In the genomic region with DNA sequence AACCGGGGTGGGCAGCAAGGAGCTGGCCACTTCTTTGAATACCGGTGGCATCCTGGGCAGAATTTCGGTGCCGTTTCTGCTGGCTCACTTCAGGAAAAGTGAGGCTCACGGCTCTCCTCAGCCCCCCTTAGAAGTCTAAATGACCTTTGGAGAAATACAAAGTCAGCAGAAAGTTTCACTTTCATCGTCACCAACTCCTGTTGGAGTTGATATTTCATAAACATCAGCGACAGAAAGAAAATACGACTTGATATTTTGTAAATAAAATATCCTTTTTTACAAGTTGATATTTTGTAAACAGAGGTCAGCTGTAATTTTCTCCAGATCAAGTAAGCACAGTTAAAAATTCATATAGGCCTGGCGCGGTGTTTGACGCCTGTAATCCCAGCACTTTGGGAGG, we compare ENCODE assay signal across 7 cellular contexts. TPM values are rescaled to one million over a fixed set of nuclear protein-coding genes. Genes with fewer than 3 reads are reported as not detected.
A peak's percentile ranks its signal among the peaks of the same experiment; 100 is the strongest.
DNase-seq lines count a peak whose midpoint lies in the region; FAIRE-seq and TF ChIP-seq lines count a peak whose summit lies in the region.

No MANE protein-coding gene starts in this region.

- H3K36me3 ChIP-seq in HUES6 (ENCODE audit: control insufficient read depth, insufficient read depth, low read length) (peaks cover 41% of the 10 kb centered on the region), keratinocyte (ENCODE audit: control insufficient read depth in 2 of 2, extremely low read depth in 1 of 2, insufficient read depth in 2 of 2, low read length in 2 of 2) (peaks cover 11 to 15% of the 10 kb centered on the region in 2 experiments), stomach (peaks cover 27 to 66% (median 46%) of the 10 kb centered on the region in 4 donors)

- no peak for DNase-seq in activated naive CD8-positive, alpha-beta T cell treated with anti-CD3 and anti-CD28 coated beads for 36 hours
- DNase-seq in keratinocyte (ENCODE audit: low read depth, low spot score) (no peak), stomach (no peak), NOMO-1 treated with DMSO at 0.1 percent for 48 hours (lab: John Stamatoyannopoulos, UW; ENCODE audit: unreplicated experiment) (no peak), OCI-M2 (lab: John Stamatoyannopoulos, UW; ENCODE audit: unreplicated experiment) (no peak), DMS153 treated with DMSO at 0.1 percent for 48 hours (lab: John Stamatoyannopoulos, UW; ENCODE audit: unreplicated experiment) (no peak)

- H3K4me2 ChIP-seq in keratinocyte (ENCODE audit: control insufficient read depth, extremely low read depth, insufficient read depth, low read depth, low read length): peak overlapping the region; percentile 85

- peak overlapping the region; percentile 96 for H2AFZ ChIP-seq in keratinocyte (ENCODE audit: control insufficient read depth, low read length)

- TF ChIP-seq CTCF in keratinocyte (optimal IDR thresholded peaks at IDR 0.05 in 1 of 3, IDR thresholded peaks at IDR 0.05 in 1 of 3, conservative IDR thresholded peaks at IDR 0.05 in 1 of 3; ENCODE audit: extremely low read depth in 1 of 3, insufficient read depth in 2 of 3, low read length in 3 of 3): no peak
- no peak for TF ChIP-seq CTCF in stomach (IDR thresholded peaks at IDR 0.05)

- TF ChIP-seq POLR2A in stomach (IDR thresholded peaks at IDR 0.05): no peak

- H3K4me3 ChIP-seq in HUES6 (ENCODE audit: low read depth, low read length) (peak overlapping the region; percentile 87), keratinocyte (ENCODE audit: control insufficient read depth in 2 of 3, extremely low read depth in 1 of 3, insufficient read depth in 2 of 3, low read depth in 1 of 3, low read length in 3 of 3) (peak overlapping the region; percentile 60 to 81 (median 80)), stomach (peak overlapping the region; percentile 56 to 80 (median 74))

- no peak for FAIRE-seq in keratinocyte (lab: Jason Lieb, UNC)

- no peak for TF ChIP-seq EP300 in stomach (IDR thresholded peaks at IDR 0.05)

- 57 to 73% (median 65%) methylated on average over 11 of the region's 11 CpGs for WGBS in stomach, 5 donors

- no peaks in the 10 kb centered on the region for H3K4me1 ChIP-seq in HUES6 (ENCODE audit: control insufficient read depth, insufficient read depth, low read length)
- peaks cover 9% of the 10 kb centered on the region for H3K4me1 ChIP-seq in keratinocyte (ENCODE audit: control insufficient read depth, extremely low read depth, insufficient read depth, low read length)
- peaks cover 9 to 25% (median 22%) of the 10 kb centered on the region in 4 donors for H3K4me1 ChIP-seq in stomach

- no peaks in the 10 kb centered on the region for H3K27me3 ChIP-seq in HUES6 (ENCODE audit: control insufficient read depth, insufficient read depth, low read length)
- no peaks in the 10 kb centered on the region for H3K27me3 ChIP-seq in keratinocyte (ENCODE audit: control insufficient read depth, extremely low read depth, insufficient read depth, low read length)
- H3K27me3 ChIP-seq in stomach: no peaks in the 10 kb centered on the region

- peaks cover 37% of the 10 kb centered on the region for H3K9me3 Mint-ChIP-seq in activated naive CD8-positive, alpha-beta T cell treated with anti-CD3 and anti-CD28 coated beads for 36 hours

- dilution Hi-C loops in keratinocyte (cut with MboI; ENCODE audit: extremely low pct_ligation_motif_present, low sequenced_read_pairs): no loop called here

- H3K36me3 Mint-ChIP-seq in activated naive CD8-positive, alpha-beta T cell treated with anti-CD3 and anti-CD28 coated beads for 36 hours: peaks cover 86% of the 10 kb centered on the region

- peak overlapping the region; percentile 75 for H3K4me3 Mint-ChIP-seq in activated naive CD8-positive, alpha-beta T cell treated with anti-CD3 and anti-CD28 coated beads for 36 hours

- H3K4me1 Mint-ChIP-seq in activated naive CD8-positive, alpha-beta T cell treated with anti-CD3 and anti-CD28 coated beads for 36 hours: peaks cover 7% of the 10 kb centered on the region

- H3K27me3 Mint-ChIP-seq in activated naive CD8-positive, alpha-beta T cell treated with anti-CD3 and anti-CD28 coated beads for 36 hours: no peaks in the 10 kb centered on the region

- peaks cover 72% of the 10 kb centered on the region for H3K9me3 ChIP-seq in HUES6 (ENCODE audit: control insufficient read depth, insufficient read depth, low read depth, low read length)
- peaks cover 13% of the 10 kb centered on the region for H3K9me3 ChIP-seq in keratinocyte (ENCODE audit: control insufficient read depth, low read depth, low read length)
- H3K9me3 ChIP-seq in stomach: peaks cover 22 to 93% (median 77%) of the 10 kb centered on the region in 4 donors

- intact Hi-C loops in stomach (cut with DNase I; ENCODE audit: low total_unique reads): no loop called here

- H3K9ac ChIP-seq in HUES6 (ENCODE audit: low read length) (peak overlapping the region; percentile 96), keratinocyte (ENCODE audit: control insufficient read depth, extremely low read depth, insufficient read depth, low read length) (peak overlapping the region; percentile 82)

- no peaks in the 10 kb centered on the region for H3K9me1 ChIP-seq in keratinocyte (ENCODE audit: control insufficient read depth, extremely low read depth, insufficient read depth, low read length)

- no peaks in the 10 kb centered on the region for H4K20me1 ChIP-seq in keratinocyte (ENCODE audit: control insufficient read depth, extremely low read depth, insufficient read depth, low read length)

- peaks cover 6% of the 10 kb centered on the region for H3K79me2 ChIP-seq in keratinocyte (ENCODE audit: control insufficient read depth, insufficient read depth, low read length)

- H3K27ac Mint-ChIP-seq in activated naive CD8-positive, alpha-beta T cell treated with anti-CD3 and anti-CD28 coated beads for 36 hours: peak overlapping the region; percentile 87

- H3K27ac ChIP-seq in HUES6 (ENCODE audit: low read depth, low read length): no peak overlapping the region; the same call in 1 of the 2 replicates
- peak overlapping the region; percentile 75 for H3K27ac ChIP-seq in keratinocyte (ENCODE audit: control insufficient read depth, insufficient read depth, low read length)
- peak overlapping the region; percentile 84 to 93 (median 92) for H3K27ac ChIP-seq in stomach

RNA-seq across cellular contexts. Expression of gene ZNF75A, which starts 0.8 kb away (rescaled TPM):
- total RNA-seq in activated naive CD8-positive, alpha-beta T cell treated with anti-CD3 and anti-CD28 coated beads for 36 hours: 10 to 100 TPM; 34.2 to 35.5 TPM
- polyA plus RNA-seq in keratinocyte (13.8 to 20.8 TPM (median 19.4 TPM) in 3 replicates), stomach (10 to 100 TPM in 2 of 3 donors, 1 to 10 TPM in 1; 8.0 to 15.6 (median 10.5) TPM)
- polyA plus RNA-seq in keratinocyte (2011; ENCODE audit: low read depth): 15.0 TPM
- 6.0 and 12.9 TPM in 2 replicates for polyA plus RNA-seq in keratinocyte (2011; cell fraction: cytosol; rRNA removed)
- 42.5 and 50.3 TPM in 2 replicates for polyA plus RNA-seq in keratinocyte (2011; cell fraction: nucleus; rRNA removed)
- polyA plus RNA-seq in keratinocyte (2012; ENCODE audit: low replicate concordance): 10.4 TPM in 2 replicates
- 3.4 to 15.7 TPM (median 9.9 TPM) in 3 replicates for polyA minus RNA-seq in keratinocyte
- polyA minus RNA-seq in keratinocyte (2011; cell fraction: cytosol; rRNA and poly(A)+ RNA removed): 5.2 TPM
- polyA minus RNA-seq in keratinocyte (2011; cell fraction: nucleus; rRNA and poly(A)+ RNA removed): 12.1 and 21.3 TPM in 2 replicates
- 10 to 100 TPM; 16.1 to 52.5 (median 25.0) TPM for total RNA-seq in stomach

RNA-seq across cellular contexts. Expression of gene TIGD7, which starts 0.8 kb away (rescaled TPM):
- total RNA-seq in activated naive CD8-positive, alpha-beta T cell treated with anti-CD3 and anti-CD28 coated beads for 36 hours: 1 to 10 TPM; 4.8 to 5.3 TPM
- polyA plus RNA-seq in keratinocyte: 0.60 to 1.6 TPM (median 1.4 TPM) in 3 replicates
- 3.9 TPM for polyA plus RNA-seq in keratinocyte (2011; ENCODE audit: low read depth)
- polyA plus RNA-seq in keratinocyte (2011; cell fraction: cytosol; rRNA removed): 0.68 and 0.69 TPM in 2 replicates
- 3.9 and 4.6 TPM in 2 replicates for polyA plus RNA-seq in keratinocyte (2011; cell fraction: nucleus; rRNA removed)
- 0.86 and 1.4 TPM in 2 replicates for polyA plus RNA-seq in keratinocyte (2012; ENCODE audit: low replicate concordance)
- 0.66 to 2.1 TPM in 2 of 3 replicates, not detected in the other for polyA minus RNA-seq in keratinocyte
- polyA minus RNA-seq in keratinocyte (2011; cell fraction: cytosol; rRNA and poly(A)+ RNA removed): not detected
- 1.4 and 5.1 TPM in 2 replicates for polyA minus RNA-seq in keratinocyte (2011; cell fraction: nucleus; rRNA and poly(A)+ RNA removed)
- 1 to 10 TPM in 3 of 5 donors, not detected in 2; 1.6 to 8.3 (median 1.8) TPM for total RNA-seq in stomach
- 1 to 10 TPM; 2.1 to 3.7 (median 2.8) TPM for polyA plus RNA-seq in stomach

RNA-seq across cellular contexts. Expression of gene ZNF263, which starts 22.8 kb away (rescaled TPM):
- 10 to 100 TPM; 29.7 to 30.5 TPM for total RNA-seq in activated naive CD8-positive, alpha-beta T cell treated with anti-CD3 and anti-CD28 coated beads for 36 hours
- polyA plus RNA-seq in keratinocyte (11.3 to 13.9 TPM (median 13.6 TPM) in 3 replicates), stomach (10 to 100 TPM; 10.8 to 29.6 (median 16.0) TPM)
- 7.8 TPM for polyA plus RNA-seq in keratinocyte (2011; ENCODE audit: low read depth)
- 13.3 and 15.5 TPM in 2 replicates for polyA plus RNA-seq in keratinocyte (2011; cell fraction: cytosol; rRNA removed)
- 23.7 and 30.1 TPM in 2 replicates for polyA plus RNA-seq in keratinocyte (2011; cell fraction: nucleus; rRNA removed)
- 19.1 and 22.0 TPM in 2 replicates for polyA plus RNA-seq in keratinocyte (2012; ENCODE audit: low replicate concordance)
- polyA minus RNA-seq in keratinocyte: 10.7 to 23.2 TPM (median 15.8 TPM) in 3 replicates
- polyA minus RNA-seq in keratinocyte (2011; cell fraction: cytosol; rRNA and poly(A)+ RNA removed): 17.3 TPM
- polyA minus RNA-seq in keratinocyte (2011; cell fraction: nucleus; rRNA and poly(A)+ RNA removed): 15.3 and 22.9 TPM in 2 replicates
- total RNA-seq in stomach: 10 to 100 TPM; 23.5 to 67.0 (median 46.0) TPM

RNA-seq across cellular contexts. Expression of gene OR2C1, which starts 49.6 kb away (rescaled TPM):
- not detected for total RNA-seq in activated naive CD8-positive, alpha-beta T cell treated with anti-CD3 and anti-CD28 coated beads for 36 hours
- polyA plus RNA-seq in keratinocyte: 0.14 to 0.15 TPM (median 0.14 TPM) in 3 replicates
- not detected for polyA plus RNA-seq in keratinocyte (2011; ENCODE audit: low read depth)
- 0.14 TPM in 1 of 2 replicates, not detected in the other for polyA plus RNA-seq in keratinocyte (2011; cell fraction: cytosol; rRNA removed)
- 0.34 and 0.45 TPM in 2 replicates for polyA plus RNA-seq in keratinocyte (2011; cell fraction: nucleus; rRNA removed)
- polyA plus RNA-seq in keratinocyte (2012; ENCODE audit: low replicate concordance): 0.10 TPM in 1 of 2 replicates, not detected in the other
- polyA minus RNA-seq in keratinocyte: 0.43 TPM in 1 of 3 replicates, not detected in the others
- polyA minus RNA-seq in keratinocyte (2011; cell fraction: cytosol; rRNA and poly(A)+ RNA removed): not detected
- polyA minus RNA-seq in keratinocyte (2011; cell fraction: nucleus; rRNA and poly(A)+ RNA removed): 0.63 and 0.85 TPM in 2 replicates
- total RNA-seq in stomach: not detected
- polyA plus RNA-seq in stomach: not detected

RNA-seq across cellular contexts. Expression of gene MEFV, which starts 49.6 kb away (rescaled TPM):
- under 1 TPM; 0.08 to 0.12 TPM for total RNA-seq in activated naive CD8-positive, alpha-beta T cell treated with anti-CD3 and anti-CD28 coated beads for 36 hours
- polyA plus RNA-seq in keratinocyte: 0.03 TPM in 1 of 3 replicates, not detected in the others
- polyA plus RNA-seq in keratinocyte (2011; ENCODE audit: low read depth): not detected
- polyA plus RNA-seq in keratinocyte (2011; cell fraction: cytosol; rRNA removed): not detected in 2 replicates
- polyA plus RNA-seq in keratinocyte (2011; cell fraction: nucleus; rRNA removed): 0.04 TPM in 1 of 2 replicates, not detected in the other
- polyA plus RNA-seq in keratinocyte (2012; ENCODE audit: low replicate concordance): not detected in 2 replicates
- not detected in 3 replicates for polyA minus RNA-seq in keratinocyte
- not detected for polyA minus RNA-seq in keratinocyte (2011; cell fraction: cytosol; rRNA and poly(A)+ RNA removed)
- polyA minus RNA-seq in keratinocyte (2011; cell fraction: nucleus; rRNA and poly(A)+ RNA removed): not detected in 2 replicates
- 10 to 100 TPM in 1 of 5 donors, 1 to 10 TPM in 3, under 1 TPM in 1; 0.58 to 24.5 (median 1.7) TPM for total RNA-seq in stomach
- polyA plus RNA-seq in stomach: under 1 TPM; 0.15 to 0.44 (median 0.20) TPM
